Comparison of ENCODE assay signal across 7 cellular contexts in the genomic region with DNA sequence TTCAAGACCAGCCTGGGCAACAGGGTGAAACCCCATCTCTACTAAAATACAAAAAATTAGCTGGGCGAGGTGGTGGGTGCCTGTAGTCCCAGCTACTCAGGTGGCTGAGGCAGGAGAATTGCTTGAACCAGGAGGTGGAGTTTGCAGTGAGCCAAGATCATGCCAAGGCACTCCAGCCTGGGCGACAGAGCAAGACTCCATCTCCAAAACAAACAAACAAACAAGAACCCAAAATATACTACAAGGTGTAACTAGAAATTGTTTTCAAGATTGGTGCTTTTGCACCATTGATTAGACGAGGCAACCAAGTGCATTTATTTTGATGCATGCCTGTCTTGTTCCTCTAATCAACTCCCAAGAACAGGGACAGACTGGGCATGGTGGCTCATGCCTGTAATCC. TPM values are rescaled to one million over a fixed set of nuclear protein-coding genes. Genes with fewer than 3 reads are reported as not detected.
"Had no signal": no experiment of that assay in that cellular context is flagged by ENCODE, and none has a peak within 500 bp of the region (broad histone marks: within the 10 kb centered on the region; RNA-seq: fewer than 3 reads in every experiment).

No MANE protein-coding gene starts in this region.

RNA-seq across cellular contexts. Expression of a gene that starts 55.4 kb away (rescaled TPM):
- total RNA-seq: activated CD4-positive, alpha-beta T cell treated with anti-CD3 and anti-CD28 coated beads, Interleukin-2, amount 10 ng/mL, durations not matched to agents 24 days and 14 days; activated CD8-positive, alpha-beta T cell treated with anti-CD3 and anti-CD28 coated beads for 36 hours; activated naive CD4-positive, alpha-beta T cell treated with anti-CD3 and anti-CD28 coated beads for 36 hours; activated T-helper 2 cell treated with anti-CD3 and anti-CD28 coated beads, Interferon-gamma antibody, Interleukin-2, Interleukin-4, amounts not matched to agents 10 μg/mL and 5 μg/mL and 100 μg/mL, durations not matched to agents 14 hours and 24 hours and 36 hours; naive thymus-derived CD8-positive, alpha-beta T cell; smooth muscle cell; T-cell had no signal
- polyA plus RNA-seq: naive thymus-derived CD8-positive, alpha-beta T cell had no signal
